Comparison of ENCODE assay signal across 2 cellular contexts in the genomic region with DNA sequence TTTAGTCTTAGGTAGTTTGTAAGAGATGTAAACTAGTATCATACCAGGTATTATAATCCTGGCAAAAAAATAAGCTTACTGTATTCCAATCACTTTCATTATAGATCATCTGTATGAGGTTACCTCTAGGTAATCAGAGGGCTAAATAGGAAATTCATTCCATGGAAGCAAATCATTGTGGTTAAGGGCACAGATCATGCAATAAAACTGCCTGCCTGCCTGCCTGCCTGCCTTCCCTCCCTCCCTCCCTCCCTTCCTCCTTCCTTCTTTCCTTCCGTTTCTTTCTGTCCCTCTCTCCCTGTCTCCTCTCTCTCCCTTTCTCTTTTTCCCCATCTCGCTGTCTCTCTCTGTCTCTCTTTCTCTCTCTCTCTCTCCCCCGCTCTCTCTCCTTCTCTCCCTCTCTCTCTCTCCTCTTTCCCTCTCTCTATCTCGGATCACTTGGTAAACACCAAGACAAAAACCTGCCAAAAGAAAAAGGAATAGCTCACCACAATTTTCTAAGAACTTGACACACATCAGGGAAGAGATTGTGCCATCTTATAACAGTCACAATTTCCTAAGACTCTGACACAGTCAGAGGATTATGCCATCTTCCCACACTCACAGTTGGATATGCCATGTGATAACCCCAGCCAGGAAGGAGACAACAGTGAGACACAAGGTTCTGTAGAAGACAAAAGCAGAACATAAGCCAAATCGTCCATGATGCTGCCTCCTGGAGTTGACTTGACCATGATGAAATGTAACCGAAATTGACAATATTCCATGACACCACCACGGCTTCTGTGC.
TF ChIP-seq lines count a peak whose summit lies in the region.

No MANE protein-coding gene starts in this region.

TF ChIP-seq in GM23338, 12 proteins besides CTCF, POLR2A, EP300 and RAD21:
- TF ChIP-seq ZNF462 (CRISPR knock-in tag; IDR thresholded peaks at IDR 0.05) (no peak), ZNF331 (CRISPR knock-in tag; IDR thresholded peaks at IDR 0.05; ENCODE audit: low read depth) (no peak), JUNB (IDR thresholded peaks at IDR 0.05; ENCODE audit: unreplicated experiment) (no peak), CREB1 (CRISPR knock-in tag; IDR thresholded peaks at IDR 0.05; ENCODE audit: low read depth) (no peak), POLR2AphosphoS5 (IDR thresholded peaks at IDR 0.05; ENCODE audit: low read depth) (no peak), EZH2 (IDR thresholded peaks at IDR 0.05; ENCODE audit: low read depth, unreplicated experiment) (no peak), STAT1 (IDR thresholded peaks at IDR 0.05; ENCODE audit: unreplicated experiment) (no peak), EZH2phosphoT487 (IDR thresholded peaks at IDR 0.05; ENCODE audit: unreplicated experiment) (no peak), NANOG (IDR thresholded peaks at IDR 0.05; ENCODE audit: borderline replicate concordance) (no peak)

TF ChIP-seq in H1, 55 proteins besides CTCF, POLR2A, EP300 and RAD21:
- TF ChIP-seq ASH2L (IDR thresholded peaks at IDR 0.05; ENCODE audit: low read length): no peak
- no peak for TF ChIP-seq SIN3A (conservative IDR thresholded peaks at IDR 0.05 in 1 of 2, IDR thresholded peaks at IDR 0.05 in 1 of 2; ENCODE audit: low read depth in 1 of 2, low read length in 2 of 2)
- no peak for TF ChIP-seq SP1 (IDR thresholded peaks at IDR 0.05; ENCODE audit: low read depth, low read length)
